Comparison of ENCODE assay signal across 1 cellular context in the genomic region with DNA sequence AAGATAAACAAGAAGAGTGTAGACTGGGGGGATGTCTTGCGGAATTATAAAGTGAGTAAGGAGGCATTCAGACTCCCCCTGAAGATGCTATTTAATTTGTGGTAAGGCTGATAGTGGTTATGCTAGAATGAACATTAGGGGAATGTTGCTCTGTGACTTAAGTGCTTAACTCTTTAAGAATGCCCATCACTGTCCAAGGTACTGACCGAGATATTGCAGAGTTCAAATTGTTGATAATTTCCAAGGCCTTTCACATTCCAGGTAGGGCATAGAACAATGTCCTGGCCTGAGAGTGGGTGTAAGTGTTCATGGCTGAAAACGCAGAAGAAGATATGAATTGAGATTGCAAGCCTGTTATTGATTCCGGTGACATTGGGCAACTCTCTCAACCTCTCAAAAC.
TF ChIP-seq lines count a peak whose summit lies in the region.

No MANE protein-coding gene starts in this region.

TF ChIP-seq in HepG2, 621 proteins besides CTCF, POLR2A, EP300 and RAD21 (continued from another document):
- TF ChIP-seq ZXDC (CRISPR knock-in tag; IDR thresholded peaks at IDR 0.05) (no peak), KMT2B (CRISPR knock-in tag; IDR thresholded peaks at IDR 0.05) (no peak), ZBTB7B (CRISPR knock-in tag; IDR thresholded peaks at IDR 0.05) (no peak), SIN3B (IDR thresholded peaks at IDR 0.05; ENCODE audit: low read length) (no peak), MIER2 (CRISPR knock-in tag; IDR thresholded peaks at IDR 0.05) (peak; percentile 88), ZNF577 (CRISPR knock-in tag; IDR thresholded peaks at IDR 0.05; ENCODE audit: borderline replicate concordance, low read depth) (no peak), REST (IDR thresholded peaks at IDR 0.05; ENCODE audit: borderline replicate concordance in 1 of 2, low read depth in 1 of 2, low read length in 2 of 2) (peak; percentile 27 to 89), ZNF10 (CRISPR knock-in tag; IDR thresholded peaks at IDR 0.05; ENCODE audit: borderline replicate concordance, low read depth) (no peak), ZNF772 (CRISPR knock-in tag; IDR thresholded peaks at IDR 0.05) (no peak), ZBTB37 (CRISPR knock-in tag; IDR thresholded peaks at IDR 0.05) (no peak), ZNF713 (CRISPR knock-in tag; IDR thresholded peaks at IDR 0.05) (no peak)
- TF ChIP-seq, protein P1, sequence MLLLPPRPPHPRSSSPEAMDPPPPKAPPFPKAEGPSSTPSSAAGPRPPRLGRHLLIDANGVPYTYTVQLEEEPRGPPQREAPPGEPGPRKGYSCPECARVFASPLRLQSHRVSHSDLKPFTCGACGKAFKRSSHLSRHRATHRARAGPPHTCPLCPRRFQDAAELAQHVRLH (CRISPR knock-in tag; IDR thresholded peaks at IDR 0.05; ENCODE audit: borderline replicate concordance, low read depth): no peak
- TF ChIP-seq, protein P2, sequence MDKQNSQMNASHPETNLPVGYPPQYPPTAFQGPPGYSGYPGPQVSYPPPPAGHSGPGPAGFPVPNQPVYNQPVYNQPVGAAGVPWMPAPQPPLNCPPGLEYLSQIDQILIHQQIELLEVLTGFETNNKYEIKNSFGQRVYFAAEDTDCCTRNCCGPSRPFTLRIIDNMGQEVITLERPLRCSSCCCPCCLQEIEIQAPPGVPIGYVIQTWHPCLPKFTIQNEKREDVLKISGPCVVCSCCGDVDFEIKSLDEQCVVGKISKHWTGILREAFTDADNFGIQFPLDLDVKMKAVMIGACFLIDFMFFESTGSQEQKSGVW (CRISPR knock-in tag; IDR thresholded peaks at IDR 0.05; ENCODE audit: borderline replicate concordance): no peak
